In the genomic region with DNA sequence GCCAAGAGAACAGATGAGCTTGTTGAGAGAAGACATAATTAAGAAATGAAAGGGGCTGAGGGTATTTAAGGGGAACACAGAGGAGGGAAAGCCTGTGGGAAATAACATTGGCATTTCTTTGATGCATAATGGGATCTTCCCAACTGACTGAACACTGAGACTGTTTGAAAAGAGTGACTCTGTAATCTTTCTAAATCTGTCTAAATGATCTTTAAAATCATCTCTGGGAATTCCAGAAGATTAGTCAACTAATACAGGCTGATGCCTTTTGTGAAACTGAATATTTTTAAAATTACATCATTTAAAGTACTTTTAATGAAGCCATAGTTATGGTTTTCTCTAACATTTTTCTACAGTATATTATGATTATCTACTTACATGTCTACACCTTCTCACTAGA, we compare ENCODE assay signal across 15 cellular contexts. TPM values are rescaled to one million over a fixed set of nuclear protein-coding genes. Genes with fewer than 3 reads are reported as not detected.
A peak's percentile ranks its signal among the peaks of the same experiment; 100 is the strongest.
DNase-seq lines count a peak whose midpoint lies in the region; ATAC-seq, FAIRE-seq and TF ChIP-seq lines count a peak whose summit lies in the region.
"Had no signal": no experiment of that assay in that cellular context is flagged by ENCODE, and none has a peak within 500 bp of the region (broad histone marks: within the 10 kb centered on the region; RNA-seq: fewer than 3 reads in every experiment).

No MANE protein-coding gene starts in this region.

- no peaks in the 10 kb centered on the region for H3K9me3 ChIP-seq in thyroid gland
- H3K9me3 ChIP-seq in Peyer's patch, result no peaks in the 10 kb centered on the region
- H3K9me3 ChIP-seq in ovary, result no peaks in the 10 kb centered on the region

- TF ChIP-seq POLR2A in thyroid gland (IDR thresholded peaks at IDR 0.05) (no peak), Peyer's patch (IDR thresholded peaks at IDR 0.05) (no peak), ovary (IDR thresholded peaks at IDR 0.05) (no peak)

- ATAC-seq in foreskin keratinocyte, result peak; percentile 43
- no peak for ATAC-seq in HG03565 (IDR thresholded peaks at IDR 0.05; ENCODE audit: unreplicated experiment)
- ATAC-seq: GM12878, PC-3 had no signal

- H3K27me3 ChIP-seq in foreskin keratinocyte (peaks cover 4% of the 10 kb centered on the region), thyroid gland (no peaks in the 10 kb centered on the region), Peyer's patch (no peaks in the 10 kb centered on the region), ovary (no peaks in the 10 kb centered on the region)

- no peak for TF ChIP-seq EP300 in ovary (IDR thresholded peaks at IDR 0.05)

- no peak for FAIRE-seq in RCC 7860 (lab: Jason Lieb, UNC)
- FAIRE-seq: GM12878, GM18507 had no signal

- H3K36me3 ChIP-seq in thyroid gland (no peaks in the 10 kb centered on the region), Peyer's patch (no peaks in the 10 kb centered on the region), ovary (no peaks in the 10 kb centered on the region)

- H3K27ac ChIP-seq in foreskin keratinocyte (peak overlapping the region; percentile 9), thyroid gland (no peak overlapping the region), Peyer's patch (no peak overlapping the region), ovary (no peak overlapping the region)

- DNase-seq in GM03348 (ENCODE audit: low spot score) (peak; percentile 50), RCC 7860 (ENCODE audit: low spot score) (peak; percentile 13), foreskin keratinocyte (peak in 1 of 2 donors; percentile 65), thyroid gland (no peak), Peyer's patch (no peak), ovary (no peak)
- DNase-seq: C1 segment of cervical spinal cord, H9, NCI-H1436, NCI-H2081, NCI-H524 treated with DMSO at 0.1 percent for 48 hours, PC-3 had no signal

- H3K4me1 ChIP-seq in foreskin keratinocyte (no peaks in the 10 kb centered on the region), thyroid gland (no peaks in the 10 kb centered on the region), Peyer's patch (peaks cover 0 to 8% (median 0%) of the 10 kb centered on the region in 4 donors), ovary (ENCODE audit: insufficient read depth) (no peaks in the 10 kb centered on the region)

- H3K4me3 ChIP-seq in thyroid gland (replicated peaks in 1 of 3) (no peak overlapping the region), Peyer's patch (no peak overlapping the region), ovary (no peak overlapping the region)
- H3K4me3 ChIP-seq: GM12878 had no signal

- no peak for TF ChIP-seq CTCF in foreskin keratinocyte (conservative IDR thresholded peaks at IDR 0.05)
- no peak for TF ChIP-seq CTCF in thyroid gland (IDR thresholded peaks at IDR 0.05)
- TF ChIP-seq CTCF in Peyer's patch (IDR thresholded peaks at IDR 0.05), result no peak
- no peak for TF ChIP-seq CTCF in ovary (IDR thresholded peaks at IDR 0.05)

- intact Hi-C loops in thyroid gland (cut with DNase I), result no loop called here
- intact Hi-C loops in ovary (cut with DNase I), result no loop called here

RNA-seq across cellular contexts. Expression of a gene that starts 17.4 kb away (rescaled TPM):
- total RNA-seq in foreskin keratinocyte (5.2 and 6.4 TPM in 2 replicates), thyroid gland (10 to 100 TPM in 1 of 4 donors, 1 to 10 TPM in 3; 7.3 to 12.8 (median 8.1) TPM), Peyer's patch (10 to 100 TPM in 3 of 4 donors, not detected in 1; 21.1 to 69.7 (median 68.3) TPM), ovary (10 to 100 TPM in 1 of 7 donors, 1 to 10 TPM in 6; 2.7 to 11.1 (median 8.4) TPM)
- polyA plus RNA-seq in foreskin keratinocyte (2.8 and 3.5 TPM in 2 replicates), ovary (1 to 10 TPM; 5.7 to 6.6 TPM)

Comparison
In these comparisons a context has a peak if more than half of its experiments do, and no peak if none do; other contexts are left out.
1. DNase-seq: peak in GM03348 (single experiment) and RCC 7860 (single experiment); none in thyroid gland (0 of 2), Peyer's patch (0 of 3) and ovary (0 of 5).